ENCODE assay signal across 8 cellular contexts in the genomic region with DNA sequence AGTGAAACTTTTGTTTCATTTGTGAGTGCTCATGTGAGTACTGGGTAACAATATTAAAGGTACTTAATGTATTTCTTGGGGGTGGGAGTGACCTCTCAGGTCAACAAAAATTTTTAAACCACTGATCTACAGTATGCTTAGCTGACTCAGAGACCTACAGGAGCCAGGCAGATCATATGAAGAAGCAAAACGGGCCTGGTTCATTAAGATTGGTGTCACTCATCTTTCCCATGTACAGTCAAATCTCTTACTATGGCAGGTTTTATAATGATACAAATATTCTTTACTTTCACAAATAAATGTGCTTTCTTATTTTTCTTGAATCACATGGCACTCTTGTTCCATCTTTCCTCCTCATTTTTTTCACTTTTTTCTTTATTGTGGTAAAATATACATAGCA. TPM values are rescaled to one million over a fixed set of nuclear protein-coding genes. Genes with fewer than 3 reads are reported as not detected.
DNase-seq lines count a peak whose midpoint lies in the region; ATAC-seq, FAIRE-seq and TF ChIP-seq lines count a peak whose summit lies in the region.
"Had no signal": no experiment of that assay in that cellular context is flagged by ENCODE, and none has a peak within 500 bp of the region (broad histone marks: within the 10 kb centered on the region; RNA-seq: fewer than 3 reads in every experiment).

No MANE protein-coding gene starts in this region.

- H3K36me3 ChIP-seq in OCI-LY3 (replicated peaks; ENCODE audit: low read depth, low read length) (peaks cover 4% of the 10 kb centered on the region), bronchial epithelial cell (ENCODE audit: control insufficient read depth, insufficient read depth, low read length) (no peaks in the 10 kb centered on the region), psoas muscle (ENCODE audit: insufficient read depth in 1 of 2, low read depth in 1 of 2) (no peaks in the 10 kb centered on the region)

- peak overlapping the region; percentile 95 for H3K27ac ChIP-seq in OCI-LY3 (ENCODE audit: low read length)
- H3K27ac ChIP-seq in skin epidermis, result peak overlapping the region in 17 of 21 experiments; percentile 17 to 86 (median 52)
- H3K27ac ChIP-seq in psoas muscle, result no peak overlapping the region

- H3K4me3 ChIP-seq in OCI-LY3 (ENCODE audit: low read length) (peak overlapping the region; percentile 43), bronchial epithelial cell (ENCODE audit: low read depth, low read length) (no peak overlapping the region), skin epidermis (no peak overlapping the region), psoas muscle (no peak overlapping the region)
- H3K4me3 ChIP-seq: dorsolateral prefrontal cortex had no signal

- H3K4me1 ChIP-seq in OCI-LY3 (ENCODE audit: low read length) (peaks cover 63% of the 10 kb centered on the region), psoas muscle (no peaks in the 10 kb centered on the region)

- no peak for FAIRE-seq in bronchial epithelial cell (lab: Jason Lieb, UNC)

- no peaks in the 10 kb centered on the region for H3K79me2 ChIP-seq in OCI-LY3 (ENCODE audit: low read length)

- no peaks in the 10 kb centered on the region for H4K20me1 ChIP-seq in OCI-LY3 (ENCODE audit: insufficient read depth, low read length)

- H2AFZ ChIP-seq in OCI-LY3 (ENCODE audit: low read depth, low read length), result peak overlapping the region; percentile 57

- H3K27me3 ChIP-seq in OCI-LY3 (ENCODE audit: low read depth, low read length) (no peaks in the 10 kb centered on the region), bronchial epithelial cell (ENCODE audit: control insufficient read depth, insufficient read depth, low read length) (no peaks in the 10 kb centered on the region), psoas muscle (ENCODE audit: insufficient read depth in 3 of 3, low read length in 2 of 3) (no peaks in the 10 kb centered on the region)
- H3K27me3 ChIP-seq: dorsolateral prefrontal cortex had no signal

- H3K9me3 ChIP-seq in OCI-LY3 (ENCODE audit: insufficient read depth, low read length) (peaks cover 4% of the 10 kb centered on the region; the same call in 1 of the 2 replicates), psoas muscle (no peaks in the 10 kb centered on the region)

- H3K4me2 ChIP-seq in OCI-LY3 (ENCODE audit: low read length), result peak overlapping the region; percentile 76

- peak; percentile 32 for ATAC-seq in GM18511 (IDR thresholded peaks at IDR 0.05; ENCODE audit: unreplicated experiment)
- no peak for ATAC-seq in psoas muscle
- no peak for ATAC-seq in HG03025 (IDR thresholded peaks at IDR 0.05; ENCODE audit: low FRiP score, unreplicated experiment)

- DNase-seq in bronchial epithelial cell (ENCODE audit: low read depth) (peak; percentile 43), activated gamma-delta T cell (lab: John Stamatoyannopoulos, UW) (no peak), psoas muscle (no peak)

- H3K9ac ChIP-seq in OCI-LY3 (ENCODE audit: low read length), result peak overlapping the region; percentile 51

- intact Hi-C loops in psoas muscle (cut with DNase I), result no loop called here

- 58 to 75% (median 69%) methylated on average over 1 of the region's 1 CpG for WGBS in psoas muscle, 3 donors

- no peak for TF ChIP-seq CTCF in OCI-LY3 (IDR thresholded peaks at IDR 0.05; ENCODE audit: low read depth, low read length)
- no peak for TF ChIP-seq CTCF in bronchial epithelial cell (IDR thresholded peaks at IDR 0.05; ENCODE audit: insufficient read depth, low read length, severe bottlenecking)
- TF ChIP-seq CTCF in psoas muscle (IDR thresholded peaks at IDR 0.05), result no peak

RNA-seq across cellular contexts. Expression of a gene that starts 7.7 kb away (rescaled TPM):
- 8,033 and 11,022 TPM in 2 replicates for total RNA-seq in bronchial epithelial cell
- total RNA-seq in psoas muscle, result 100 to 1,000 TPM; 181 to 306 (median 239) TPM
- 100 to 1,000 TPM; 223 to 849 (median 317) TPM for polyA plus RNA-seq in psoas muscle

RNA-seq across cellular contexts. Expression of a gene that starts 16.9 kb away (rescaled TPM):
- total RNA-seq in bronchial epithelial cell (0.64 and 1.3 TPM in 2 replicates), psoas muscle (under 1 TPM; 0.32 to 0.74 (median 0.47) TPM)
- polyA plus RNA-seq in psoas muscle, result under 1 TPM; 0.27 to 0.47 (median 0.35) TPM

Comparison
In these comparisons a context has a peak if more than half of its experiments do, and no peak if none do; other contexts are left out.
1. RNA of a gene that starts 7.7 kb away (total RNA-seq): 8,033 to 11,022 TPM in bronchial epithelial cell; 181 to 306 TPM in psoas muscle; every median in the first group is over 10 times any median in the second.